ENCODE assay signal across 1 cellular context in genomic region chr12:52069410-52070242, GRCh38.
TF ChIP-seq lines count a peak whose summit lies in the region.

A gene with protein sequence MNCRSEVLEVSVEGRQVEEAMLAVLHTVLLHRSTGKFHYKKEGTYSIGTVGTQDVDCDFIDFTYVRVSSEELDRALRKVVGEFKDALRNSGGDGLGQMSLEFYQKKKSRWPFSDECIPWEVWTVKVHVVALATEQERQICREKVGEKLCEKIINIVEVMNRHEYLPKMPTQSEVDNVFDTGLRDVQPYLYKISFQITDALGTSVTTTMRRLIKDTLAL (plus strand): TSS chr12:52069978. CDS start chr12:52073651, 3,673 bp downstream.

TF ChIP-seq in H1, 55 proteins besides CTCF, POLR2A, EP300 and RAD21 (continued from another document):
- TF ChIP-seq SIN3A (conservative IDR thresholded peaks at IDR 0.05 in 1 of 2, IDR thresholded peaks at IDR 0.05 in 1 of 2; ENCODE audit: low read depth in 1 of 2, low read length in 2 of 2) (peak; percentile 75 to 82; a peak in 3 of 4 replicates), CTBP2 (IDR thresholded peaks at IDR 0.05; ENCODE audit: borderline replicate concordance, insufficient read depth, insufficient read length, low read length) (peak; percentile 37), TEAD4 (IDR thresholded peaks at IDR 0.05; ENCODE audit: low read depth, low read length) (0 out of 2 replicates have a peak, but pooled peaks have one; percentile 23), HDAC2 (IDR thresholded peaks at IDR 0.05; ENCODE audit: borderline replicate concordance in 1 of 2, low read depth in 2 of 2, low read length in 2 of 2) (0 out of 4 replicates have a peak, but pooled peaks of 1 of the 2 experiments have one; percentile 73), BRCA1 (IDR thresholded peaks at IDR 0.05; ENCODE audit: low read depth, low read length) (no peak; the same call in 1 of the 2 replicates), SP1 (IDR thresholded peaks at IDR 0.05; ENCODE audit: low read depth, low read length) (peak; percentile 71; the same call in 1 of the 2 replicates), NANOG (IDR thresholded peaks at IDR 0.05; ENCODE audit: insufficient read depth, low read depth, low read length, poor library complexity, severe bottlenecking) (no peak), SRF (IDR thresholded peaks at IDR 0.05; ENCODE audit: low read depth, low read length) (no peak), CBX5 (IDR thresholded peaks at IDR 0.05; ENCODE audit: low read depth, low read length) (no peak), ASH2L (IDR thresholded peaks at IDR 0.05; ENCODE audit: low read length) (peak; percentile 77), TAF1 (IDR thresholded peaks at IDR 0.05; ENCODE audit: low read depth, low read length) (peak; percentile 81), YY1 (IDR thresholded peaks at IDR 0.05; ENCODE audit: low read depth, low read length) (no peak), POLR2AphosphoS5 (IDR thresholded peaks at IDR 0.05; ENCODE audit: low read depth, low read length) (peak; percentile 65; the same call in 1 of the 2 replicates), SIX5 (IDR thresholded peaks at IDR 0.05; ENCODE audit: low read depth, low read length) (peak; percentile 38; the same call in 1 of the 2 replicates), BCL11A (IDR thresholded peaks at IDR 0.05; ENCODE audit: low read depth in 2 of 2, low read length in 2 of 2) (no peak), PHF8 (conservative IDR thresholded peaks at IDR 0.05; ENCODE audit: low read depth, low read length) (peak; percentile 84), CHD1 (IDR thresholded peaks at IDR 0.05; ENCODE audit: low read depth, low read length) (peak; percentile 99), KDM4A (IDR thresholded peaks at IDR 0.05; ENCODE audit: low read depth, low read length, severe bottlenecking) (peak; percentile 72), TCF12 (IDR thresholded peaks at IDR 0.05; ENCODE audit: low read depth, low read length) (0 out of 2 replicates have a peak, but pooled peaks have one; percentile 6), RNF2 (IDR thresholded peaks at IDR 0.05; ENCODE audit: borderline replicate concordance, low read depth, low read length, missing control alignments, poor library complexity, severe bottlenecking) (no peak), RBBP5 (IDR thresholded peaks at IDR 0.05; ENCODE audit: borderline replicate concordance, low read depth, low read length) (no peak), BACH1 (IDR thresholded peaks at IDR 0.05; ENCODE audit: low read length) (0 out of 2 replicates have a peak, but pooled peaks have one; percentile 8), CBX8 (IDR thresholded peaks at IDR 0.05; ENCODE audit: borderline replicate concordance, low read depth, low read length) (no peak), SP2 (IDR thresholded peaks at IDR 0.05; ENCODE audit: low read length) (peak; percentile 99), SIRT6 (IDR thresholded peaks at IDR 0.05; ENCODE audit: low read length) (no peak), JUND (IDR thresholded peaks at IDR 0.05; ENCODE audit: low read length) (peak; percentile 99), RFX5 (IDR thresholded peaks at IDR 0.05; ENCODE audit: borderline replicate concordance, low read depth, low read length) (no peak), GTF2F1 (IDR thresholded peaks at IDR 0.05; ENCODE audit: borderline replicate concordance, low read depth, low read length) (no peak), SP4 (IDR thresholded peaks at IDR 0.05; ENCODE audit: low read length) (peak; percentile 69; the same call in 1 of the 2 replicates), NRF1 (IDR thresholded peaks at IDR 0.05; ENCODE audit: low read depth, low read length) (no peak)
- TF ChIP-seq, protein P1, sequence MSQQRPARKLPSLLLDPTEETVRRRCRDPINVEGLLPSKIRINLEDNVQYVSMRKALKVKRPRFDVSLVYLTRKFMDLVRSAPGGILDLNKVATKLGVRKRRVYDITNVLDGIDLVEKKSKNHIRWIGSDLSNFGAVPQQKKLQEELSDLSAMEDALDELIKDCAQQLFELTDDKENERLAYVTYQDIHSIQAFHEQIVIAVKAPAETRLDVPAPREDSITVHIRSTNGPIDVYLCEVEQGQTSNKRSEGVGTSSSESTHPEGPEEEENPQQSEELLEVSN (IDR thresholded peaks at IDR 0.05), result no peak
- TF ChIP-seq, protein P2, sequence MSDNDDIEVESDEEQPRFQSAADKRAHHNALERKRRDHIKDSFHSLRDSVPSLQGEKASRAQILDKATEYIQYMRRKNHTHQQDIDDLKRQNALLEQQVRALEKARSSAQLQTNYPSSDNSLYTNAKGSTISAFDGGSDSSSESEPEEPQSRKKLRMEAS (IDR thresholded peaks at IDR 0.05), result peak; percentile 43; the same call in 1 of the 2 replicates
